ENCODE assay signal across 8 cellular contexts in genomic region chr11:61814242-61814957, GRCh38. TPM values are rescaled to one million over a fixed set of nuclear protein-coding genes. Genes with fewer than 3 reads are reported as not detected.
DNase-seq lines count a peak whose midpoint lies in the region; ATAC-seq and TF ChIP-seq lines count a peak whose summit lies in the region.

No MANE protein-coding gene starts in this region.

- H4K20me1 ChIP-seq in KMS-11 (ENCODE audit: insufficient read depth) (no peaks in the 10 kb centered on the region), hepatocyte (ENCODE audit: insufficient read depth, poor library complexity, severe bottlenecking) (no peaks in the 10 kb centered on the region)

- H3K4me1 Mint-ChIP-seq in Caco-2 (ENCODE audit: low read depth, unreplicated experiment) = peaks cover 18% of the 10 kb centered on the region
- peaks cover 23% of the 10 kb centered on the region for H3K4me1 Mint-ChIP-seq in activated T-helper 2 cell treated with anti-CD3 and anti-CD28 coated beads, Interferon-gamma antibody, Interleukin-2, Interleukin-4, amounts not matched to agents 10 μg/mL and 5 μg/mL and 100 μg/mL, durations not matched to agents 14 hours and 24 hours and 36 hours (ENCODE audit: low read depth)

- H3K27me3 ChIP-seq in Caco-2 (replicated peaks; ENCODE audit: control insufficient read depth, insufficient read depth, low read length) (no peaks in the 10 kb centered on the region), KMS-11 (ENCODE audit: insufficient read depth, low read depth) (no peaks in the 10 kb centered on the region), hepatocyte (no peaks in the 10 kb centered on the region)

- peak overlapping the region; percentile 81 for H3K4me3 Mint-ChIP-seq in Caco-2 (ENCODE audit: unreplicated experiment)
- H3K4me3 Mint-ChIP-seq in activated T-helper 2 cell treated with anti-CD3 and anti-CD28 coated beads, Interferon-gamma antibody, Interleukin-2, Interleukin-4, amounts not matched to agents 10 μg/mL and 5 μg/mL and 100 μg/mL, durations not matched to agents 14 hours and 24 hours and 36 hours (ENCODE audit: low read depth) = peak overlapping the region; percentile 99

- H3K4me1 ChIP-seq in Caco-2 (peaks cover 16% of the 10 kb centered on the region), KMS-11 (ENCODE audit: low read depth, poor library complexity, severe bottlenecking) (peaks cover 8% of the 10 kb centered on the region), hepatocyte (ENCODE audit: insufficient read depth) (peaks cover 17% of the 10 kb centered on the region)

- H3K79me2 ChIP-seq in KMS-11 (ENCODE audit: insufficient read depth, low read depth) (no peaks in the 10 kb centered on the region), hepatocyte (peaks cover 33% of the 10 kb centered on the region)

- H3K36me3 ChIP-seq in Caco-2 (ENCODE audit: control insufficient read depth, insufficient read depth, low read length) (peaks cover 9% of the 10 kb centered on the region), KMS-11 (ENCODE audit: insufficient read depth) (no peaks in the 10 kb centered on the region), hepatocyte (replicated peaks; ENCODE audit: insufficient read depth, low read depth) (no peaks in the 10 kb centered on the region)

- H3K27ac ChIP-seq in KMS-11 = no peak overlapping the region
- H3K27ac ChIP-seq in hepatocyte = peak overlapping the region; percentile 97

- H3K27ac Mint-ChIP-seq in Caco-2 (ENCODE audit: unreplicated experiment) = peak overlapping the region; percentile 90
- H3K27ac Mint-ChIP-seq in activated T-helper 2 cell treated with anti-CD3 and anti-CD28 coated beads, Interferon-gamma antibody, Interleukin-2, Interleukin-4, amounts not matched to agents 10 μg/mL and 5 μg/mL and 100 μg/mL, durations not matched to agents 14 hours and 24 hours and 36 hours = peak overlapping the region; percentile 97

- CTCF ChIA-PET in Caco-2 (lab: Charles Lee) = interaction anchor here (0.6 to 4.6 kb wide), 19 partner anchors 14 to 672 kb away, joined by 3 to 57 read pairs (median 8); partner anchors contain the start of genes FADS2 and FEN1

- TF ChIP-seq CTCF in Caco-2 (IDR thresholded peaks at IDR 0.05; ENCODE audit: insufficient read depth in 1 of 2, low read depth in 1 of 2, low read length in 1 of 2, severe bottlenecking in 1 of 2, unreplicated experiment in 1 of 2) (no peak), KMS-11 (conservative IDR thresholded peaks at IDR 0.05; ENCODE audit: low read depth, low read length) (no peak), hepatocyte (IDR thresholded peaks at IDR 0.05; ENCODE audit: poor library complexity) (no peak)

- DNase-seq in Caco-2 (peak; percentile 46 to 57), hepatocyte (ENCODE audit: low spot score) (peak; percentile 41), renal cortical epithelial cell (ENCODE audit: low read depth) (peak; percentile 45), GM03348 (ENCODE audit: low spot score) (no peak)
- peak; percentile 39 for DNase-seq in activated T-helper 2 cell treated with anti-CD3 and anti-CD28 coated beads, Interferon-gamma antibody, Interleukin-2, Interleukin-4, amounts not matched to agents 10 μg/mL and 5 μg/mL and 100 μg/mL, durations not matched to agents 14 hours and 24 hours and 36 hours (ENCODE audit: low spot score)

- BruUV-seq in Caco-2 (replicated peaks; lab: Mats Ljungman, UMichigan) = TSS peak; percentile 26

- peaks cover 74% of the 10 kb centered on the region for H3K36me3 Mint-ChIP-seq in Caco-2 (ENCODE audit: insufficient read depth, unreplicated experiment)
- peaks cover 62% of the 10 kb centered on the region for H3K36me3 Mint-ChIP-seq in activated T-helper 2 cell treated with anti-CD3 and anti-CD28 coated beads, Interferon-gamma antibody, Interleukin-2, Interleukin-4, amounts not matched to agents 10 μg/mL and 5 μg/mL and 100 μg/mL, durations not matched to agents 14 hours and 24 hours and 36 hours (ENCODE audit: low read depth)

- peak overlapping the region; percentile 19 for H3K4me3 ChIP-seq in Caco-2 (ENCODE audit: low read depth, low read length)
- H3K4me3 ChIP-seq in KMS-11 (IDR thresholded peaks at IDR 0.05; ENCODE audit: insufficient read depth, low read depth, low read length) = no peak overlapping the region
- peak overlapping the region; percentile 21 for H3K4me3 ChIP-seq in hepatocyte

- peak overlapping the region; percentile 63; the same call in 1 of the 2 replicates for H2AFZ ChIP-seq in KMS-11 (ENCODE audit: low read depth)
- H2AFZ ChIP-seq in hepatocyte = peak overlapping the region; percentile 18

- H3K9me3 ChIP-seq in Caco-2 = no peaks in the 10 kb centered on the region
- H3K9me3 ChIP-seq in hepatocyte (ENCODE audit: low read depth) = no peaks in the 10 kb centered on the region

- no peak overlapping the region for H3K9ac ChIP-seq in KMS-11

- no peaks in the 10 kb centered on the region for H3K9me2 ChIP-seq in hepatocyte (replicated peaks; ENCODE audit: insufficient read depth)

- H3K27me3 Mint-ChIP-seq in Caco-2 (ENCODE audit: insufficient read depth, unreplicated experiment) = no peaks in the 10 kb centered on the region
- no peaks in the 10 kb centered on the region for H3K27me3 Mint-ChIP-seq in activated T-helper 2 cell treated with anti-CD3 and anti-CD28 coated beads, Interferon-gamma antibody, Interleukin-2, Interleukin-4, amounts not matched to agents 10 μg/mL and 5 μg/mL and 100 μg/mL, durations not matched to agents 14 hours and 24 hours and 36 hours (ENCODE audit: low read depth)

- POLR2A ChIA-PET in Caco-2 (lab: Charles Lee) = interaction anchor here (0.6 to 3.8 kb wide), 18 partner anchors 8 to 309 kb away, joined by 3 to 60 read pairs (median 6); partner anchors contain the start of genes FADS2, FEN1, FTH1 and INCENP

- intact Hi-C loops in Caco-2 (cut with micrococcal nuclease; ENCODE audit: unreplicated experiment) = no loop called here
- intact Hi-C loops in activated T-helper 2 cell treated with anti-CD3 and anti-CD28 coated beads, Interferon-gamma antibody, Interleukin-2, Interleukin-4, amounts not matched to agents 10 μg/mL and 5 μg/mL and 100 μg/mL, durations not matched to agents 14 hours and 24 hours and 36 hours (cut with micrococcal nuclease) = no loop called here

- peak overlapping the region; percentile 92; the same call in 1 of the 2 replicates for H3K4me2 ChIP-seq in KMS-11
- H3K4me2 ChIP-seq in hepatocyte = peak overlapping the region; percentile 94

- WGBS in hepatocyte (ENCODE audit: low lambda C conversion rate, missing lambda C conversion rate) = 84% methylated on average over 16 of the region's 16 CpGs

- ATAC-seq in HG03175 (IDR thresholded peaks at IDR 0.05; ENCODE audit: unreplicated experiment) = no peak
- no peak for ATAC-seq in GM18870 (IDR thresholded peaks at IDR 0.05; ENCODE audit: unreplicated experiment)

- no peaks in the 10 kb centered on the region for H3K9me3 Mint-ChIP-seq in Caco-2 (ENCODE audit: unreplicated experiment)
- H3K9me3 Mint-ChIP-seq in activated T-helper 2 cell treated with anti-CD3 and anti-CD28 coated beads, Interferon-gamma antibody, Interleukin-2, Interleukin-4, amounts not matched to agents 10 μg/mL and 5 μg/mL and 100 μg/mL, durations not matched to agents 14 hours and 24 hours and 36 hours = no peaks in the 10 kb centered on the region

RNA-seq across cellular contexts. Expression of gene FADS1, which starts 2.4 kb away (rescaled TPM):
- total RNA-seq in Caco-2 (2022) (108 and 116 TPM in 2 replicates), hepatocyte (151 and 159 TPM in 2 replicates), renal cortical epithelial cell (35.8 and 84.6 TPM in 2 replicates)
- 114 and 116 TPM in 2 replicates for total RNA-seq in activated T-helper 2 cell treated with anti-CD3 and anti-CD28 coated beads, Interferon-gamma antibody, Interleukin-2, Interleukin-4, amounts not matched to agents 10 μg/mL and 5 μg/mL and 100 μg/mL, durations not matched to agents 14 hours and 24 hours and 36 hours
- 218 and 230 TPM in 2 replicates for polyA plus RNA-seq in hepatocyte

RNA-seq across cellular contexts. Expression of gene FADS2, which starts 13.7 kb away (rescaled TPM):
- total RNA-seq in Caco-2 (2022) (30.6 and 36.3 TPM in 2 replicates), hepatocyte (256 and 317 TPM in 2 replicates), renal cortical epithelial cell (37.7 and 199 TPM in 2 replicates)
- total RNA-seq in activated T-helper 2 cell treated with anti-CD3 and anti-CD28 coated beads, Interferon-gamma antibody, Interleukin-2, Interleukin-4, amounts not matched to agents 10 μg/mL and 5 μg/mL and 100 μg/mL, durations not matched to agents 14 hours and 24 hours and 36 hours = 366 and 381 TPM in 2 replicates
- polyA plus RNA-seq in hepatocyte = 277 and 356 TPM in 2 replicates

RNA-seq across cellular contexts. Expression of gene FEN1, which starts 21.7 kb away (rescaled TPM):
- total RNA-seq in Caco-2 (2022) = 83.4 and 86.1 TPM in 2 replicates
- 130 and 131 TPM in 2 replicates for total RNA-seq in activated T-helper 2 cell treated with anti-CD3 and anti-CD28 coated beads, Interferon-gamma antibody, Interleukin-2, Interleukin-4, amounts not matched to agents 10 μg/mL and 5 μg/mL and 100 μg/mL, durations not matched to agents 14 hours and 24 hours and 36 hours
- 14.2 and 15.4 TPM in 2 replicates for total RNA-seq in hepatocyte
- polyA plus RNA-seq in hepatocyte = 13.6 and 21.0 TPM in 2 replicates
- total RNA-seq in renal cortical epithelial cell = 12.1 and 35.6 TPM in 2 replicates

RNA-seq across cellular contexts. Expression of gene TMEM258, which starts 22.0 kb away (rescaled TPM):
- total RNA-seq in Caco-2 (2022) (190 and 197 TPM in 2 replicates), hepatocyte (64.7 and 90.9 TPM in 2 replicates), renal cortical epithelial cell (18.3 and 38.9 TPM in 2 replicates)
- 187 and 192 TPM in 2 replicates for total RNA-seq in activated T-helper 2 cell treated with anti-CD3 and anti-CD28 coated beads, Interferon-gamma antibody, Interleukin-2, Interleukin-4, amounts not matched to agents 10 μg/mL and 5 μg/mL and 100 μg/mL, durations not matched to agents 14 hours and 24 hours and 36 hours
- polyA plus RNA-seq in hepatocyte = 253 and 255 TPM in 2 replicates
